Comparison of ENCODE assay signal across 8 cellular contexts in genomic region chr3:130894130-130894872, GRCh38. TPM values are rescaled to one million over a fixed set of nuclear protein-coding genes. Genes with fewer than 3 reads are reported as not detected.
DNase-seq lines count a peak whose midpoint lies in the region; ATAC-seq and TF ChIP-seq lines count a peak whose summit lies in the region.

No MANE protein-coding gene starts in this region.

- H3K27me3 ChIP-seq in tibial nerve: no peaks in the 10 kb centered on the region

- TF ChIP-seq CTCF in tibial nerve (IDR thresholded peaks at IDR 0.05): no peak

- no peaks in the 10 kb centered on the region for H3K9me3 ChIP-seq in tibial nerve

- TF ChIP-seq POLR2A in tibial nerve (IDR thresholded peaks at IDR 0.05): no peak

- WGBS in tibial nerve, 2 donors: 0% methylated on average over 33 to 41 of the region's 52 CpGs

- peak overlapping the region; percentile 76 to 93 (median 86) for H3K4me3 ChIP-seq in tibial nerve

- DNase-seq in NCI-H524 (lab: John Stamatoyannopoulos, UW) (peak; percentile 61 to 71), NCI-H524 treated with DMSO at 0.1 percent for 48 hours (lab: John Stamatoyannopoulos, UW) (no peak), NOMO-1 treated with DMSO at 0.1 percent for 48 hours (lab: John Stamatoyannopoulos, UW; ENCODE audit: unreplicated experiment) (peak; percentile 49), activated gamma-delta T cell (lab: John Stamatoyannopoulos, UW) (peak; percentile 41), germinal center (ENCODE audit: low spot score) (peak; percentile 60), occipital lobe (lab: John Stamatoyannopoulos, UW) (peak; percentile 41), tibial nerve (ENCODE audit: low spot score in 2 of 2) (peak in 1 of 2 donors; percentile 14)

- peak; percentile 20 for ATAC-seq in HG02798 (IDR thresholded peaks at IDR 0.05; ENCODE audit: poor library complexity, unreplicated experiment)

- H3K36me3 ChIP-seq in tibial nerve: no peaks in the 10 kb centered on the region

- H3K27ac ChIP-seq in tibial nerve: peak overlapping the region; percentile 97 to 98 (median 98)

- TF ChIP-seq EP300 in tibial nerve (IDR thresholded peaks at IDR 0.05): no peak

- H3K4me1 ChIP-seq in tibial nerve: peaks cover 0 to 35% (median 13%) of the 10 kb centered on the region in 4 donors

RNA-seq across cellular contexts. Expression of gene ATP2C1, which starts 0.4 kb away (rescaled TPM):
- total RNA-seq in occipital lobe (183 TPM), tibial nerve (10 to 100 TPM; 46.2 to 80.4 (median 59.8) TPM)
